ENCODE assay signal across 8 cellular contexts in the genomic region with DNA sequence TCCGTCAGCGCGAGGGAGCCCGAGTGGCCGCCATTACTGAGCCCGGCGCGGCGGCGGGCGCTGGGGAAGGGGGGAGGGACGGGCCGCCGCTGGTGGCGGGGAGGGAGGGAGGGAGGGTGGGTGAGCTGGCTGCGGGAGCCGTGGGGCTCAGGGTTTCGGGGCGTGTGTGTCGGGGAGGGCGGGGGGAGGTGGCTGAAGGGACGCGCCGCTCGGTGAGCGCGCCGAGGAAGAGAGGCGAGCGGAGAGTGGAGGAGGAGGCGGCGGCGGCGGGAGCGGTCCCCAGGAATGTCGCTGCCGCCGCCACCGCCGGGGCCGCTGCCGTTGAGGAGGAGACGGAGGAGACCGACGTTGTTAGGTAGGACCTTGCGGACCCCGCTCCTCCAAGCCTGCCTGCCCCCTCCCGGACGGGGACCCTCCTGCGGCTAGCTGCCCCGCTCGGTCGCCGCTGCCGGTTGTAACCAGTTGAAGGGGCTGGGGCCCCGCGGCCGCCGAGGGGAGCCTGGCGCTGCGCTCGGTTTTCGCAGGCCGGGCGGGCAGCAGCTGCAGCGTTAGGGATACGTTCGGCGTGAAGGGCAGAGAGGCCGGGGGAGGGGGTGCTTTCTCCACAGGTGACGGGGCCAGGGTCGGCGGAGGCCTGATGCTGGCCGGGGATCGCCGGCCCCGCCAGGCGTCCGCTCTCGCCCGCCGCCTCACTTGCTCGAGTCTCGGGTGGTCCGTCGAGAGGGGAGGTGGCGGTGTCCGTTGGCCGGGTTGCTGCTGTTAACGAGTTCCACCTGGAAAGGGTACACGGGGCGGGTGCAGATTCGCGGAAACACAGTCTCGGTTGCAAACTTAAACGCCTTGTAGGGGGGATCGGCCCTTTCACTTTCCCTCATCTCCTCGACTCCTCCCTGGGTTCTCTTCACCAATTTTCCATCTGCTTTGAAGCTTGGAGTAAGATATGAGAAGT. TPM values are rescaled to one million over a fixed set of nuclear protein-coding genes. Genes with fewer than 3 reads are reported as not detected.
A peak's percentile ranks its signal among the peaks of the same experiment; 100 is the strongest.
DNase-seq lines count a peak whose midpoint lies in the region; ATAC-seq, FAIRE-seq and TF ChIP-seq lines count a peak whose summit lies in the region.

A gene with protein sequence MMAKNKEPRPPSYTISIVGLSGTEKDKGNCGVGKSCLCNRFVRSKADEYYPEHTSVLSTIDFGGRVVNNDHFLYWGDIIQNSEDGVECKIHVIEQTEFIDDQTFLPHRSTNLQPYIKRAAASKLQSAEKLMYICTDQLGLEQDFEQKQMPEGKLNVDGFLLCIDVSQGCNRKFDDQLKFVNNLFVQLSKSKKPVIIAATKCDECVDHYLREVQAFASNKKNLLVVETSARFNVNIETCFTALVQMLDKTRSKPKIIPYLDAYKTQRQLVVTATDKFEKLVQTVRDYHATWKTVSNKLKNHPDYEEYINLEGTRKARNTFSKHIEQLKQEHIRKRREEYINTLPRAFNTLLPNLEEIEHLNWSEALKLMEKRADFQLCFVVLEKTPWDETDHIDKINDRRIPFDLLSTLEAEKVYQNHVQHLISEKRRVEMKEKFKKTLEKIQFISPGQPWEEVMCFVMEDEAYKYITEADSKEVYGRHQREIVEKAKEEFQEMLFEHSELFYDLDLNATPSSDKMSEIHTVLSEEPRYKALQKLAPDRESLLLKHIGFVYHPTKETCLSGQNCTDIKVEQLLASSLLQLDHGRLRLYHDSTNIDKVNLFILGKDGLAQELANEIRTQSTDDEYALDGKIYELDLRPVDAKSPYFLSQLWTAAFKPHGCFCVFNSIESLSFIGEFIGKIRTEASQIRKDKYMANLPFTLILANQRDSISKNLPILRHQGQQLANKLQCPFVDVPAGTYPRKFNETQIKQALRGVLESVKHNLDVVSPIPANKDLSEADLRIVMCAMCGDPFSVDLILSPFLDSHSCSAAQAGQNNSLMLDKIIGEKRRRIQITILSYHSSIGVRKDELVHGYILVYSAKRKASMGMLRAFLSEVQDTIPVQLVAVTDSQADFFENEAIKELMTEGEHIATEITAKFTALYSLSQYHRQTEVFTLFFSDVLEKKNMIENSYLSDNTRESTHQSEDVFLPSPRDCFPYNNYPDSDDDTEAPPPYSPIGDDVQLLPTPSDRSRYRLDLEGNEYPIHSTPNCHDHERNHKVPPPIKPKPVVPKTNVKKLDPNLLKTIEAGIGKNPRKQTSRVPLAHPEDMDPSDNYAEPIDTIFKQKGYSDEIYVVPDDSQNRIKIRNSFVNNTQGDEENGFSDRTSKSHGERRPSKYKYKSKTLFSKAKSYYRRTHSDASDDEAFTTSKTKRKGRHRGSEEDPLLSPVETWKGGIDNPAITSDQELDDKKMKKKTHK (N-terminal part only) (plus strand): TSS at position 224 of the 949 bp plus-strand sequence. CDS start 13,366 bp downstream, outside the sequence.

- no peak for DNase-seq in GM12892 (ENCODE audit: insufficient read length)
- DNase-seq in NCI-H2029 treated with DMSO at 0.1 percent for 48 hours (lab: John Stamatoyannopoulos, UW), result peak; percentile 95
- DNase-seq in activated CD4-positive, alpha-beta T cell treated with anti-CD3 and anti-CD28 coated beads, Interleukin-2, amount 50 U/mL, for 24 hours (ENCODE audit: low read depth in 1 of 2, low spot score in 1 of 2), result peak; percentile 13 to 25
- DNase-seq in ecto neural progenitor cell (ENCODE audit: low spot score), result peak; percentile 88
- peak; percentile 13 for DNase-seq in medulla oblongata (ENCODE audit: extremely low spot score)
- DNase-seq in stimulated activated CD8-positive, alpha-beta memory T cell treated with anti-CD3 and anti-CD28 coated beads, Interleukin-15, amount 100 ng/mL, for 24 hours (ENCODE audit: low read depth), result peak; percentile 14
- DNase-seq in GM19240 (ENCODE audit: insufficient read length, low spot score), result no peak

- peak; percentile 70 for FAIRE-seq in GM12892 (lab: Jason Lieb, UNC)

- ATAC-seq in HG02642 (IDR thresholded peaks at IDR 0.05; ENCODE audit: poor library complexity, unreplicated experiment), result peak; percentile 46

- no peak for TF ChIP-seq POLR2A in GM12892 (IDR thresholded peaks at IDR 0.05; ENCODE audit: low read depth, low read length)

RNA-seq across cellular contexts. Expression of the gene that starts here (rescaled TPM):
- 4.2 TPM for polyA plus RNA-seq in GM12892 (2012; ENCODE audit: missing spikeins)

Comparison
In these comparisons a context has a peak if more than half of its experiments do, and no peak if none do; other contexts are left out.
1. DNase-seq: peak in NCI-H2029 treated with DMSO at 0.1 percent for 48 hours (single experiment), activated CD4-positive, alpha-beta T cell treated with anti-CD3 and anti-CD28 coated beads, Interleukin-2, amount 50 U/mL, for 24 hours (2 of 2), ecto neural progenitor cell (single experiment), medulla oblongata (single experiment) and stimulated activated CD8-positive, alpha-beta memory T cell treated with anti-CD3 and anti-CD28 coated beads, Interleukin-15, amount 100 ng/mL, for 24 hours (single experiment); none in GM12892 (single experiment) and GM19240 (single experiment).